ENCODE assay signal across 1 cellular context in the genomic region with DNA sequence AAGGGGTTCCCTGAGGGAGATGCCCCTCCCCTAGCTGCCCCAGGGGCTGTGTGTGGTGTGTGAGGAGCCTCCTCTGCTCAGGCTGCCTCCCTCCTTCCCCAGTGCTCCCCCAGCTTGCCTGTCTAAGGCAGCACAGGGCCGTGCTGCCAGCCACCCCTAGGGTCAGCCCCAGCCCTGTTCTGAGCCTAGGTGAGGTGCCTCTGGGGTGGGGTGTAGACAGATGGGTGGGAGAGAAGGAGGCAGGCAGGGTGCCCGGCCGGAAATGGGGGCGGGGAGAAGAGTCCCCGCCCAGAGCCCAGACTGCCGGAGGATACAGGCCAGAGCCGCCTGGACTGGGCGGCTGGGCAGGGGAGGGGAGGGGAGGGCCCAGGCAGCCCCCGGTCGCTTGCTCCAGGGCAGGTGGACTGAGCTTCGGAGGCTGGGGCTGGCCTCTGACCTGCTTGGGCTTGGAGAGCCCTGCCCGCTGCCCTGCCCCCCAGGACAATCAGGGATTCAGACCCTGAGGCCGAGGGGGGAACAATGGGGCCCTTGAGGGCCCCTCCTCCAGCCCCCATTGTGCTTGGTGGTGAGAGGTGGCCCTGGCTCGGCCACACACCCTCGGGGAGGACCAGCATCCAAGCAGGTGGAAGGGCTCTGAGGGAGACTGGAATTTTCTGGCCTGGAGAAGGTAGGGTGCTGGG.
TF ChIP-seq lines count a peak whose summit lies in the region.

A gene (plus strand): TSS at position 590 of the 680 bp plus-strand sequence. CDS start 7,829 bp downstream, outside the sequence.

TF ChIP-seq in HepG2, 621 proteins besides CTCF, POLR2A, EP300 and RAD21 (continued from another document and continues in another):
- TF ChIP-seq MEF2D (CRISPR knock-in tag; IDR thresholded peaks at IDR 0.05) (no peak), TEAD2 (CRISPR knock-in tag; IDR thresholded peaks at IDR 0.05) (no peak), ZNF12 (CRISPR knock-in tag; IDR thresholded peaks at IDR 0.05) (no peak), ZNF136 (CRISPR knock-in tag; IDR thresholded peaks at IDR 0.05; ENCODE audit: low read depth) (peak; percentile 58; the same call in 1 of the 2 replicates), ZNF382 (CRISPR knock-in tag; IDR thresholded peaks at IDR 0.05; ENCODE audit: borderline replicate concordance) (no peak), NFE2L1 (CRISPR knock-in tag; IDR thresholded peaks at IDR 0.05; ENCODE audit: borderline replicate concordance) (no peak), ELF1 (CRISPR knock-in tag; IDR thresholded peaks at IDR 0.05) (peak; percentile 27; the same call in 1 of the 2 replicates), TOE1 (CRISPR knock-in tag; IDR thresholded peaks at IDR 0.05) (no peak), BRD4 (CRISPR knock-in tag; IDR thresholded peaks at IDR 0.05) (no peak), ATF1 (CRISPR knock-in tag; IDR thresholded peaks at IDR 0.05) (no peak), RBM39 (IDR thresholded peaks at IDR 0.05; ENCODE audit: low read depth, low read length, poor library complexity, severe bottlenecking) (peak; percentile 56), ZNF839 (CRISPR knock-in tag; IDR thresholded peaks at IDR 0.05; ENCODE audit: borderline replicate concordance) (no peak), JARID2 (CRISPR knock-in tag; IDR thresholded peaks at IDR 0.05; ENCODE audit: insufficient replicate concordance) (no peak), ZNF24 (IDR thresholded peaks at IDR 0.05) (no peak), TP53 (CRISPR knock-in tag; conservative IDR thresholded peaks at IDR 0.05) (no peak), MBD4 (IDR thresholded peaks at IDR 0.05; ENCODE audit: borderline replicate concordance, low read length) (no peak), ZBTB7B (CRISPR knock-in tag; IDR thresholded peaks at IDR 0.05) (peak; percentile 61), NR2F1 (CRISPR knock-in tag; IDR thresholded peaks at IDR 0.05) (0 out of 4 replicates have a peak, but pooled peaks of 1 of the 2 experiments have one; percentile 23), CAMTA2 (CRISPR knock-in tag; IDR thresholded peaks at IDR 0.05; ENCODE audit: borderline replicate concordance) (no peak), ZNF878 (CRISPR knock-in tag; IDR thresholded peaks at IDR 0.05) (0 out of 2 replicates have a peak, but pooled peaks have one; percentile 59), FOXC1 (CRISPR knock-in tag; IDR thresholded peaks at IDR 0.05; ENCODE audit: borderline replicate concordance) (no peak), NCOR1 (IDR thresholded peaks at IDR 0.05; ENCODE audit: borderline replicate concordance, low read length) (no peak), RFXANK (CRISPR knock-in tag; IDR thresholded peaks at IDR 0.05) (no peak), HNRNPH1 (optimal IDR thresholded peaks at IDR 0.05; ENCODE audit: low read depth, low read length) (peak; percentile 24), ATF7-NPFF (CRISPR knock-in tag; IDR thresholded peaks at IDR 0.05; ENCODE audit: low read depth) (no peak)
- TF ChIP-seq, protein P1, sequence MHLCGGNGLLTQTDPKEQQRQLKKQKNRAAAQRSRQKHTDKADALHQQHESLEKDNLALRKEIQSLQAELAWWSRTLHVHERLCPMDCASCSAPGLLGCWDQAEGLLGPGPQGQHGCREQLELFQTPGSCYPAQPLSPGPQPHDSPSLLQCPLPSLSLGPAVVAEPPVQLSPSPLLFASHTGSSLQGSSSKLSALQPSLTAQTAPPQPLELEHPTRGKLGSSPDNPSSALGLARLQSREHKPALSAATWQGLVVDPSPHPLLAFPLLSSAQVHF (CRISPR knock-in tag; IDR thresholded peaks at IDR 0.05): no peak
- TF ChIP-seq, protein P2, sequence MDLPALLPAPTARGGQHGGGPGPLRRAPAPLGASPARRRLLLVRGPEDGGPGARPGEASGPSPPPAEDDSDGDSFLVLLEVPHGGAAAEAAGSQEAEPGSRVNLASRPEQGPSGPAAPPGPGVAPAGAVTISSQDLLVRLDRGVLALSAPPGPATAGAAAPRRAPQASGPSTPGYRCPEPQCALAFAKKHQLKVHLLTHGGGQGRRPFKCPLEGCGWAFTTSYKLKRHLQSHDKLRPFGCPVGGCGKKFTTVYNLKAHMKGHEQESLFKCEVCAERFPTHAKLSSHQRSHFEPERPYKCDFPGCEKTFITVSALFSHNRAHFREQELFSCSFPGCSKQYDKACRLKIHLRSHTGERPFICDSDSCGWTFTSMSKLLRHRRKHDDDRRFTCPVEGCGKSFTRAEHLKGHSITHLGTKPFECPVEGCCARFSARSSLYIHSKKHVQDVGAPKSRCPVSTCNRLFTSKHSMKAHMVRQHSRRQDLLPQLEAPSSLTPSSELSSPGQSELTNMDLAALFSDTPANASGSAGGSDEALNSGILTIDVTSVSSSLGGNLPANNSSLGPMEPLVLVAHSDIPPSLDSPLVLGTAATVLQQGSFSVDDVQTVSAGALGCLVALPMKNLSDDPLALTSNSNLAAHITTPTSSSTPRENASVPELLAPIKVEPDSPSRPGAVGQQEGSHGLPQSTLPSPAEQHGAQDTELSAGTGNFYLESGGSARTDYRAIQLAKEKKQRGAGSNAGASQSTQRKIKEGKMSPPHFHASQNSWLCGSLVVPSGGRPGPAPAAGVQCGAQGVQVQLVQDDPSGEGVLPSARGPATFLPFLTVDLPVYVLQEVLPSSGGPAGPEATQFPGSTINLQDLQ (CRISPR knock-in tag; IDR thresholded peaks at IDR 0.05): no peak
- TF ChIP-seq, protein P3, sequence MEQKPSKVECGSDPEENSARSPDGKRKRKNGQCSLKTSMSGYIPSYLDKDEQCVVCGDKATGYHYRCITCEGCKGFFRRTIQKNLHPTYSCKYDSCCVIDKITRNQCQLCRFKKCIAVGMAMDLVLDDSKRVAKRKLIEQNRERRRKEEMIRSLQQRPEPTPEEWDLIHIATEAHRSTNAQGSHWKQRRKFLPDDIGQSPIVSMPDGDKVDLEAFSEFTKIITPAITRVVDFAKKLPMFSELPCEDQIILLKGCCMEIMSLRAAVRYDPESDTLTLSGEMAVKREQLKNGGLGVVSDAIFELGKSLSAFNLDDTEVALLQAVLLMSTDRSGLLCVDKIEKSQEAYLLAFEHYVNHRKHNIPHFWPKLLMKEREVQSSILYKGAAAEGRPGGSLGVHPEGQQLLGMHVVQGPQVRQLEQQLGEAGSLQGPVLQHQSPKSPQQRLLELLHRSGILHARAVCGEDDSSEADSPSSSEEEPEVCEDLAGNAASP (CRISPR knock-in tag; IDR thresholded peaks at IDR 0.05; ENCODE audit: borderline replicate concordance): no peak
- TF ChIP-seq, protein P4, sequence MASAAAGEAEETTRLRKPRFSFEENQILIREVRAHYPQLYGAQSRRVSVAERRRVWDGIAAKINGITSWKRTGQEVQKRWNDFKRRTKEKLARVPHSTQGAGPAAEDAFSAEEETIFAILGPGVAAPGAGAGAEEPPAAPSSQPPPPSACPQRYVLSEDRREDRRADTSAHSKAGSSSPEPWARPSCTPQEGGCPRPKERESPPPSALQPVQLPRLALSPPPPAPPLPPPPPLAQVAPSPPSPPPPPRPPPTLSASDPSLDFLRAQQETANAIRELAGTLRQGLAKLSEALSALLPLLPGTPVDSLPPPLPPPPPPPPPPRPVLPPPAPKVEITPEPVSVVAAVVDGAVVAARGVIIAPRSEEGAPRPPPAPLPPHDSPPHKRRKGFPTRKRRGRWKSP (CRISPR knock-in tag; IDR thresholded peaks at IDR 0.05): 0 out of 2 replicates have a peak, but pooled peaks have one; percentile 67
- TF ChIP-seq, protein P5, sequence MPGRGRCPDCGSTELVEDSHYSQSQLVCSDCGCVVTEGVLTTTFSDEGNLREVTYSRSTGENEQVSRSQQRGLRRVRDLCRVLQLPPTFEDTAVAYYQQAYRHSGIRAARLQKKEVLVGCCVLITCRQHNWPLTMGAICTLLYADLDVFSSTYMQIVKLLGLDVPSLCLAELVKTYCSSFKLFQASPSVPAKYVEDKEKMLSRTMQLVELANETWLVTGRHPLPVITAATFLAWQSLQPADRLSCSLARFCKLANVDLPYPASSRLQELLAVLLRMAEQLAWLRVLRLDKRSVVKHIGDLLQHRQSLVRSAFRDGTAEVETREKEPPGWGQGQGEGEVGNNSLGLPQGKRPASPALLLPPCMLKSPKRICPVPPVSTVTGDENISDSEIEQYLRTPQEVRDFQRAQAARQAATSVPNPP (CRISPR knock-in tag; IDR thresholded peaks at IDR 0.05): no peak
- TF ChIP-seq, protein P6, sequence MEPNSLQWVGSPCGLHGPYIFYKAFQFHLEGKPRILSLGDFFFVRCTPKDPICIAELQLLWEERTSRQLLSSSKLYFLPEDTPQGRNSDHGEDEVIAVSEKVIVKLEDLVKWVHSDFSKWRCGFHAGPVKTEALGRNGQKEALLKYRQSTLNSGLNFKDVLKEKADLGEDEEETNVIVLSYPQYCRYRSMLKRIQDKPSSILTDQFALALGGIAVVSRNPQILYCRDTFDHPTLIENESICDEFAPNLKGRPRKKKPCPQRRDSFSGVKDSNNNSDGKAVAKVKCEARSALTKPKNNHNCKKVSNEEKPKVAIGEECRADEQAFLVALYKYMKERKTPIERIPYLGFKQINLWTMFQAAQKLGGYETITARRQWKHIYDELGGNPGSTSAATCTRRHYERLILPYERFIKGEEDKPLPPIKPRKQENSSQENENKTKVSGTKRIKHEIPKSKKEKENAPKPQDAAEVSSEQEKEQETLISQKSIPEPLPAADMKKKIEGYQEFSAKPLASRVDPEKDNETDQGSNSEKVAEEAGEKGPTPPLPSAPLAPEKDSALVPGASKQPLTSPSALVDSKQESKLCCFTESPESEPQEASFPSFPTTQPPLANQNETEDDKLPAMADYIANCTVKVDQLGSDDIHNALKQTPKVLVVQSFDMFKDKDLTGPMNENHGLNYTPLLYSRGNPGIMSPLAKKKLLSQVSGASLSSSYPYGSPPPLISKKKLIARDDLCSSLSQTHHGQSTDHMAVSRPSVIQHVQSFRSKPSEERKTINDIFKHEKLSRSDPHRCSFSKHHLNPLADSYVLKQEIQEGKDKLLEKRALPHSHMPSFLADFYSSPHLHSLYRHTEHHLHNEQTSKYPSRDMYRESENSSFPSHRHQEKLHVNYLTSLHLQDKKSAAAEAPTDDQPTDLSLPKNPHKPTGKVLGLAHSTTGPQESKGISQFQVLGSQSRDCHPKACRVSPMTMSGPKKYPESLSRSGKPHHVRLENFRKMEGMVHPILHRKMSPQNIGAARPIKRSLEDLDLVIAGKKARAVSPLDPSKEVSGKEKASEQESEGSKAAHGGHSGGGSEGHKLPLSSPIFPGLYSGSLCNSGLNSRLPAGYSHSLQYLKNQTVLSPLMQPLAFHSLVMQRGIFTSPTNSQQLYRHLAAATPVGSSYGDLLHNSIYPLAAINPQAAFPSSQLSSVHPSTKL (CRISPR knock-in tag; IDR thresholded peaks at IDR 0.05): peak; percentile 35; the same call in 1 of the 2 replicates
- TF ChIP-seq, protein P7, sequence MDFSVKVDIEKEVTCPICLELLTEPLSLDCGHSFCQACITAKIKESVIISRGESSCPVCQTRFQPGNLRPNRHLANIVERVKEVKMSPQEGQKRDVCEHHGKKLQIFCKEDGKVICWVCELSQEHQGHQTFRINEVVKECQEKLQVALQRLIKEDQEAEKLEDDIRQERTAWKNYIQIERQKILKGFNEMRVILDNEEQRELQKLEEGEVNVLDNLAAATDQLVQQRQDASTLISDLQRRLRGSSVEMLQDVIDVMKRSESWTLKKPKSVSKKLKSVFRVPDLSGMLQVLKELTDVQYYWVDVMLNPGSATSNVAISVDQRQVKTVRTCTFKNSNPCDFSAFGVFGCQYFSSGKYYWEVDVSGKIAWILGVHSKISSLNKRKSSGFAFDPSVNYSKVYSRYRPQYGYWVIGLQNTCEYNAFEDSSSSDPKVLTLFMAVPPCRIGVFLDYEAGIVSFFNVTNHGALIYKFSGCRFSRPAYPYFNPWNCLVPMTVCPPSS (IDR thresholded peaks at IDR 0.05): no peak
- TF ChIP-seq, protein P8, sequence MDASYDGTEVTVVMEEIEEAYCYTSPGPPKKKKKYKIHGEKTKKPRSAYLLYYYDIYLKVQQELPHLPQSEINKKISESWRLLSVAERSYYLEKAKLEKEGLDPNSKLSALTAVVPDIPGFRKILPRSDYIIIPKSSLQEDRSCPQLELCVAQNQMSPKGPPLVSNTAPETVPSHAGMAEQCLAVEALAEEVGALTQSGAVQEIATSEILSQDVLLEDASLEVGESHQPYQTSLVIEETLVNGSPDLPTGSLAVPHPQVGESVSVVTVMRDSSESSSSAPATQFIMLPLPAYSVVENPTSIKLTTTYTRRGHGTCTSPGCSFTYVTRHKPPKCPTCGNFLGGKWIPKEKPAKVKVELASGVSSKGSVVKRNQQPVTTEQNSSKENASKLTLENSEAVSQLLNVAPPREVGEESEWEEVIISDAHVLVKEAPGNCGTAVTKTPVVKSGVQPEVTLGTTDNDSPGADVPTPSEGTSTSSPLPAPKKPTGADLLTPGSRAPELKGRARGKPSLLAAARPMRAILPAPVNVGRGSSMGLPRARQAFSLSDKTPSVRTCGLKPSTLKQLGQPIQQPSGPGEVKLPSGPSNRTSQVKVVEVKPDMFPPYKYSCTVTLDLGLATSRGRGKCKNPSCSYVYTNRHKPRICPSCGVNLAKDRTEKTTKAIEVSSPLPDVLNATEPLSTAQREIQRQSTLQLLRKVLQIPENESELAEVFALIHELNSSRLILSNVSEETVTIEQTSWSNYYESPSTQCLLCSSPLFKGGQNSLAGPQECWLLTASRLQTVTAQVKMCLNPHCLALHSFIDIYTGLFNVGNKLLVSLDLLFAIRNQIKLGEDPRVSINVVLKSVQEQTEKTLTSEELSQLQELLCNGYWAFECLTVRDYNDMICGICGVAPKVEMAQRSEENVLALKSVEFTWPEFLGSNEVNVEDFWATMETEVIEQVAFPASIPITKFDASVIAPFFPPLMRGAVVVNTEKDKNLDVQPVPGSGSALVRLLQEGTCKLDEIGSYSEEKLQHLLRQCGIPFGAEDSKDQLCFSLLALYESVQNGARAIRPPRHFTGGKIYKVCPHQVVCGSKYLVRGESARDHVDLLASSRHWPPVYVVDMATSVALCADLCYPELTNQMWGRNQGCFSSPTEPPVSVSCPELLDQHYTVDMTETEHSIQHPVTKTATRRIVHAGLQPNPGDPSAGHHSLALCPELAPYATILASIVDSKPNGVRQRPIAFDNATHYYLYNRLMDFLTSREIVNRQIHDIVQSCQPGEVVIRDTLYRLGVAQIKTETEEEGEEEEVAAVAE (CRISPR knock-in tag; IDR thresholded peaks at IDR 0.05; ENCODE audit: borderline replicate concordance): no peak
- TF ChIP-seq, protein P9, sequence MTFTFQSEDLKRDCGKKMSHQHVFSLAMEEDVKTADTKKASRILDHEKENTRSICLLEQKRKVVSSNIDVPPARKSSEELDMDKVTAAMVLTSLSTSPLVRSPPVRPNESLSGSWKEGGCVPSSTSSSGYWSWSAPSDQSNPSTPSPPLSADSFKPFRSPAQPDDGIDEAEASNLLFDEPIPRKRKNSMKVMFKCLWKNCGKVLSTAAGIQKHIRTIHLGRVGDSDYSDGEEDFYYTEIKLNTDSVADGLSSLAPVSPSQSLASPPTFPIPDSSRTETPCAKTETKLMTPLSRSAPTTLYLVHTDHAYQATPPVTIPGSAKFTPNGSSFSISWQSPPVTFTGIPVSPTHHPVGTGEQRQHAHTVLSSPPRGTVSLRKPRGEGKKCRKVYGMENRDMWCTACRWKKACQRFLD (CRISPR knock-in tag; IDR thresholded peaks at IDR 0.05; ENCODE audit: borderline replicate concordance): no peak
- TF ChIP-seq, protein P10, sequence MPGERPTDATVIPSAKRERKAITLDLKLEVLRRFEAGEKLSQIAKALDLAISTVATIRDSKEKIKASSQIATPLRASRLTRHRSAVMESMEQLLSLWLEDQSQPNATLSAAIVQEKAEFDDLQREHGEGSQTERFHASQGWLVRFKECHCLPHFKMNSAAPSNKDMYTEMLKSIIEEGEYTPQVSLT (CRISPR knock-in tag; IDR thresholded peaks at IDR 0.05; ENCODE audit: borderline replicate concordance, low read depth): 0 out of 2 replicates have a peak, but pooled peaks have one; percentile 51
- TF ChIP-seq, protein P11, sequence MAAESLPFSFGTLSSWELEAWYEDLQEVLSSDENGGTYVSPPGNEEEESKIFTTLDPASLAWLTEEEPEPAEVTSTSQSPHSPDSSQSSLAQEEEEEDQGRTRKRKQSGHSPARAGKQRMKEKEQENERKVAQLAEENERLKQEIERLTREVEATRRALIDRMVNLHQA (CRISPR knock-in tag; IDR thresholded peaks at IDR 0.05): no peak
